ENCODE assay signal across 9 cellular contexts in the genomic region with DNA sequence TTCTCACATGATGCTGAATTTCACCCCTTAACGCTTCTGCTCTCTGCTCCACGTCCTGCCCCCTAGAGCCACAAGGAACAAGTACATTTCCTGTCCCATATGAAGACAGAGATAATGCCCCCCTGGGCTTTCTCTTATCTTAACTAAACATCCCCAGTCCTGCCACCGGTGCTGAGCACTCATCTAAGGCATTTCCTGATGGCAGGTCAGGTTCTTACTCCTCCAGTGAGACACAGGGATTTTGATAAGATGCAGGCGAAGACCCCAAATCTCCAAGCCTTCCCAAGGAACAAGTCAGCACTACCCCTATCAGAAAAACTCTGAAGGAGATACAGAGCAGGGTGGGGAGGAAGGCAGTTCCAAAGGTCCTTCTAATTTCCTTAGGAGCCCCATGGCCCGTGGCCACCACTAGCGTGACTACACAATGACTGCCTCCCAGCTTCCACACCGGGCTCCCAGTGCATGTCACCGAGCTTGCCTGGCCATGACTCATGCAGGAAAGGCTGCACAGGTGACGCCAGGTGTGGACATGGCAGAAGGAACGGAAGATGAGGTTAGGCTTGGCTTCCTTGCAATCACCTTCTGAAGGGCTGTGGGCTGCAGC.
DNase-seq lines count a peak whose midpoint lies in the region; ATAC-seq and TF ChIP-seq lines count a peak whose summit lies in the region.
"Had no signal": no experiment of that assay in that cellular context is flagged by ENCODE, and none has a peak within 500 bp of the region (broad histone marks: within the 10 kb centered on the region; RNA-seq: fewer than 3 reads in every experiment).

No MANE protein-coding gene starts in this region.

- H3K4ac ChIP-seq in mesenchymal stem cell (ENCODE audit: low read depth in 1 of 2, low read length in 2 of 2): peak overlapping the region in 1 of 2 experiments; percentile 57

- H3K27me3 ChIP-seq in brain microvascular endothelial cell (replicated peaks) (no peaks in the 10 kb centered on the region), mesenchymal stem cell (ENCODE audit: control insufficient read depth in 1 of 2, insufficient read depth in 1 of 2, low read length in 2 of 2) (no peaks in the 10 kb centered on the region)

- H3K14ac ChIP-seq in mesenchymal stem cell (ENCODE audit: low read length in 2 of 2): peak overlapping the region in 1 of 2 experiments; percentile 37

- H3K27ac ChIP-seq in brain microvascular endothelial cell (peak overlapping the region; percentile 96), mesenchymal stem cell (ENCODE audit: low read length, poor library complexity, severe bottlenecking) (no peak overlapping the region)

- H4K91ac ChIP-seq in mesenchymal stem cell (ENCODE audit: low read length): peak overlapping the region; percentile 58

- H3K9ac ChIP-seq in mesenchymal stem cell (ENCODE audit: low read length): no peak overlapping the region

- peak overlapping the region; percentile 44 to 88 for H3K18ac ChIP-seq in mesenchymal stem cell (ENCODE audit: low read depth in 1 of 2, low read length in 2 of 2)

- H3K4me2 ChIP-seq in mesenchymal stem cell (ENCODE audit: low read length, poor library complexity, severe bottlenecking): no peak overlapping the region

- H4K8ac ChIP-seq in mesenchymal stem cell (ENCODE audit: low read length): peak overlapping the region; percentile 16

- no peak overlapping the region for H2BK120ac ChIP-seq in mesenchymal stem cell (ENCODE audit: low read depth, low read length)

- H2BK15ac ChIP-seq in mesenchymal stem cell (ENCODE audit: low read depth, poor library complexity, severe bottlenecking): no peak overlapping the region

- ATAC-seq in GM21723 (IDR thresholded peaks at IDR 0.05; ENCODE audit: unreplicated experiment): no peak

- H3K4me3 ChIP-seq in brain microvascular endothelial cell (ENCODE audit: low read depth, low read length): no peak overlapping the region
- H3K4me3 ChIP-seq in mesenchymal stem cell (ENCODE audit: insufficient read depth in 1 of 2, low read depth in 1 of 2, low read length in 2 of 2): no peak overlapping the region

- H3K4me1 ChIP-seq in mesenchymal stem cell (ENCODE audit: control insufficient read depth, insufficient read depth, low read depth, low read length): peaks cover 14% of the 10 kb centered on the region

- no peak overlapping the region for H3K23ac ChIP-seq in mesenchymal stem cell (ENCODE audit: low read length in 2 of 2)

- DNase-seq in EH (ENCODE audit: low read depth) (peak; percentile 45), KBM-7 (peak; percentile 90), brain microvascular endothelial cell (peak; percentile 77), mesenchymal stem cell (peak; percentile 48), SHP77 treated with DMSO at 0.1 percent for 48 hours (lab: John Stamatoyannopoulos, UW) (no peak), anterior cingulate cortex (lab: John Stamatoyannopoulos, UW) (no peak)
- no peak for DNase-seq in activated CD4-positive, CD25-positive, alpha-beta regulatory T cell treated with anti-CD3 and anti-CD28 coated beads, Interleukin-2, amount 50 U/mL, for 72 hours
- DNase-seq: NCI-H69 had no signal

- no peak overlapping the region for H2BK5ac ChIP-seq in mesenchymal stem cell (ENCODE audit: low read depth, low read length, poor library complexity, severe bottlenecking)

- in situ Hi-C loops in KBM-7 (cut with MboI; ENCODE audit: low pct_unique_long_range_greater_than_20kb, low sequenced_read_pairs) (loop anchor here (25.0 kb wide), 1 partner anchor 431 kb away; a partner anchor contains a TSS), brain microvascular endothelial cell (cut with HindIII; ENCODE audit: low pct_ligation_motif_present, low sequenced_read_pairs) (loop anchor here (25.0 kb wide), 1 partner anchor 456 kb away; a partner anchor contains a TSS)

- H2AFZ ChIP-seq in mesenchymal stem cell (ENCODE audit: low read depth, low read length): no peak overlapping the region

- H3K9me3 ChIP-seq in mesenchymal stem cell (ENCODE audit: control insufficient read depth, low read length): no peaks in the 10 kb centered on the region

- H3K36me3 ChIP-seq in brain microvascular endothelial cell (replicated peaks): no peaks in the 10 kb centered on the region
- H3K36me3 ChIP-seq in mesenchymal stem cell (ENCODE audit: control insufficient read depth in 1 of 2, insufficient read depth in 2 of 2, low read depth in 1 of 2, low read length in 2 of 2): peaks cover 4% of the 10 kb centered on the region in 2 experiments

- H3K79me1 ChIP-seq in mesenchymal stem cell (replicated peaks; ENCODE audit: low read length, poor library complexity, severe bottlenecking): peaks cover 22% of the 10 kb centered on the region

- 33% methylated on average over 9 of the region's 10 CpGs for WGBS in mesenchymal stem cell

- no peak overlapping the region for H2AK5ac ChIP-seq in mesenchymal stem cell (ENCODE audit: low read length, severe bottlenecking)

- H2BK12ac ChIP-seq in mesenchymal stem cell (ENCODE audit: low read length in 2 of 2): peak overlapping the region in 1 of 2 experiments; percentile 97

- peak; percentile 65 for TF ChIP-seq CTCF in brain microvascular endothelial cell (IDR thresholded peaks at IDR 0.05; ENCODE audit: low read depth, low read length, missing control alignments)

Comparison
In these comparisons a context has a peak if more than half of its experiments do, and no peak if none do; other contexts are left out.
1. DNase-seq: peak in EH (single experiment), KBM-7 (single experiment), brain microvascular endothelial cell (single experiment) and mesenchymal stem cell (single experiment); none in SHP77 treated with DMSO at 0.1 percent for 48 hours (single experiment), anterior cingulate cortex (0 of 58) and activated CD4-positive, CD25-positive, alpha-beta regulatory T cell treated with anti-CD3 and anti-CD28 coated beads, Interleukin-2, amount 50 U/mL, for 72 hours (single experiment).